In the genomic region with DNA sequence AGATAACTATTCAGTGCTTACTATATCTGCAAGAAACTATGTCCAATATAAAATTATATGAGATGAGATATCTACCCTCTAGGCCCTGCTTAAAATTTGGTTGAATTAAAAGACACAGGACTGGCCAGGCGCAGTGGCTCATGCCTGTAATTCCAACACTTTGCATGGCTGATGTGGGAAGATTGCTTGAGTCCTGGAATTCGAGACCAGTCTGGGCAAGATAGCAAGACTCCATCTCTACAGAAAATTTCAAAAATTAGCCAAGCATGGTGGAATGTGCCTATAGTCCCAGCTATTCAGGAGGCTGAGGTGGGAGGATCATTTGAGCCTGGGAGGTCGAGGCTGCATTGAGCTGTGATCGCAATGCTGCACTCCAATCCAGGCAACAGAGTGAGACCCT, we compare ENCODE assay signal across 23 cellular contexts.
"Had no signal": no experiment of that assay in that cellular context is flagged by ENCODE, and none has a peak within 500 bp of the region (broad histone marks: within the 10 kb centered on the region; RNA-seq: fewer than 3 reads in every experiment).

No MANE protein-coding gene starts in this region.

- H3K36me3 ChIP-seq: colonic mucosa, esophagus muscularis mucosa, esophagus squamous epithelium, gastrocnemius medialis, gastroesophageal sphincter, heart left ventricle, heart right ventricle had no signal

- DNase-seq: colonic mucosa; cortex of kidney; dermis blood vessel endothelial cell; dorsolateral prefrontal cortex; effector CD4-positive, alpha-beta T cell; effector CD8-positive, alpha-beta T cell; effector memory CD4-positive, alpha-beta T cell; effector memory CD8-positive, alpha-beta T cell; endodermal cell; erythroblast; esophagus squamous epithelium; foreskin fibroblast; foreskin keratinocyte; foreskin melanocyte; gastrocnemius medialis; glutamatergic neuron; head of caudate nucleus; heart left ventricle; heart right ventricle had no signal

- H3K27ac ChIP-seq: colonic mucosa, coronary artery, dorsolateral prefrontal cortex, epithelial cell of prostate, esophagus muscularis mucosa, esophagus squamous epithelium, foreskin keratinocyte, gastroesophageal sphincter, heart left ventricle, heart right ventricle had no signal

- H3K4me3 ChIP-seq: colonic mucosa, coronary artery, dorsolateral prefrontal cortex, esophagus muscularis mucosa, esophagus squamous epithelium, gastrocnemius medialis, gastroesophageal sphincter, heart left ventricle, heart right ventricle had no signal

- H3K9me3 ChIP-seq: colonic mucosa, esophagus squamous epithelium had no signal

- H3K27me3 ChIP-seq: colonic mucosa, esophagus muscularis mucosa, esophagus squamous epithelium, gastrocnemius medialis, gastroesophageal sphincter, heart left ventricle, heart right ventricle had no signal

- H3K4me1 ChIP-seq: colonic mucosa, esophagus squamous epithelium, foreskin keratinocyte, heart left ventricle had no signal
